Comparison of ENCODE assay signal across 19 cellular contexts in genomic region chr3:183393625-183394024, GRCh38. TPM values are rescaled to one million over a fixed set of nuclear protein-coding genes. Genes with fewer than 3 reads are reported as not detected.
A peak's percentile ranks its signal among the peaks of the same experiment; 100 is the strongest.
DNase-seq lines count a peak whose midpoint lies in the region; ATAC-seq, FAIRE-seq and TF ChIP-seq lines count a peak whose summit lies in the region.
"Had no signal": no experiment of that assay in that cellular context is flagged by ENCODE, and none has a peak within 500 bp of the region (broad histone marks: within the 10 kb centered on the region; RNA-seq: fewer than 3 reads in every experiment).

No MANE protein-coding gene starts in this region.

- intact Hi-C loops in K562 (cut with micrococcal nuclease) (loop anchor here (5.0 kb wide), 2 partner anchors 54 to 374 kb away; no protein-coding TSS in a partner anchor), MCF 10A (cut with micrococcal nuclease) (no loop called here)

- CTCF ChIA-PET in K562 (lab: Yijun Ruan, JAX; ENCODE audit: low intra/inter-chr PET ratio): no interaction called here
- CTCF ChIA-PET in MCF 10A (lab: Yijun Ruan, JAX): no interaction called here

- H4K5ac ChIP-seq in H9 (ENCODE audit: insufficient read length, low read depth, low read length) (no peak overlapping the region), mesendoderm (ENCODE audit: low read length) (no peak overlapping the region)

- H3K9me3 Mint-ChIP-seq in H9: no peaks in the 10 kb centered on the region
- no peaks in the 10 kb centered on the region for H3K9me3 Mint-ChIP-seq in MCF 10A (ENCODE audit: unreplicated experiment)

- no peaks in the 10 kb centered on the region for H3K23me2 ChIP-seq in H9 (ENCODE audit: insufficient read length, low read depth, low read length, poor library complexity, severe bottlenecking)

- H3K36me3 Mint-ChIP-seq in H9 (ENCODE audit: insufficient read depth in 1 of 3, low read depth in 3 of 3) (peaks cover 0 to 7% (median under 1%) of the 10 kb centered on the region in 3 experiments; a peak in 2 of 7 replicates), MCF 10A (ENCODE audit: insufficient read depth, unreplicated experiment) (no peaks in the 10 kb centered on the region)

- 0 out of 2 replicates have a peak, but pooled peaks cover 2% of the 10 kb centered on the region for H3K79me2 ChIP-seq in H9 (ENCODE audit: insufficient read depth, low read length)
- H3K79me2 ChIP-seq in K562 (ENCODE audit: control insufficient read depth, insufficient read depth, low read length): no peaks in the 10 kb centered on the region
- no peaks in the 10 kb centered on the region for H3K79me2 ChIP-seq in mesendoderm (ENCODE audit: control insufficient read depth, insufficient read depth, low read length)

- no peak overlapping the region for H2BK120ac ChIP-seq in H9 (ENCODE audit: low read depth, low read length, poor library complexity, severe bottlenecking)
- H2BK120ac ChIP-seq in mesendoderm (ENCODE audit: low read depth, low read length): no peak overlapping the region

- H3K18ac ChIP-seq in H9 (ENCODE audit: insufficient read length, low read depth, low read length) (no peak overlapping the region), mesendoderm (ENCODE audit: low read length) (no peak overlapping the region)

- BruUV-seq in K562 (replicated peaks; lab: Mats Ljungman, UMichigan): no TSS peak
- no TSS peak for BruUV-seq in MCF 10A (replicated peaks; lab: Mats Ljungman, UMichigan)

- no peaks in the 10 kb centered on the region for H3K27me3 Mint-ChIP-seq in H9 (ENCODE audit: low read depth)
- no peaks in the 10 kb centered on the region for H3K27me3 Mint-ChIP-seq in MCF 10A (ENCODE audit: insufficient read depth, unreplicated experiment)

- H3K79me1 ChIP-seq in H9 (ENCODE audit: insufficient read depth, low read depth, low read length, poor library complexity, severe bottlenecking) (no peaks in the 10 kb centered on the region), mesendoderm (ENCODE audit: low read length) (no peaks in the 10 kb centered on the region)

- H3K27me3 ChIP-seq in BE2C (no peaks in the 10 kb centered on the region), H9 (ENCODE audit: insufficient read depth, low read length) (no peaks in the 10 kb centered on the region), K562 (ENCODE audit: control insufficient read depth in 2 of 2, insufficient read depth in 2 of 2, low read length in 2 of 2) (no peaks in the 10 kb centered on the region), mesendoderm (ENCODE audit: insufficient read depth, low read length, poor library complexity) (no peaks in the 10 kb centered on the region)

- H2AK5ac ChIP-seq in H9 (ENCODE audit: insufficient read length, low read length) (no peak overlapping the region), mesendoderm (ENCODE audit: low read length) (no peak overlapping the region)

- H3K4me1 Mint-ChIP-seq in H9 (peaks cover 30 to 36% of the 10 kb centered on the region in 2 experiments), MCF 10A (ENCODE audit: insufficient read depth, unreplicated experiment) (no peaks in the 10 kb centered on the region)

- POLR2A ChIA-PET in K562 (lab: Yijun Ruan, JAX): no interaction called here
- POLR2A ChIA-PET in MCF 10A (lab: Yijun Ruan, JAX): no interaction called here

- H3K14ac ChIP-seq in H9 (ENCODE audit: insufficient read depth, low read length): no peak overlapping the region

- peak; percentile 93 for DNase-seq in BE2C
- no peak for DNase-seq in H9
- DNase-seq in K562 (ENCODE audit: extremely low read depth in 1 of 4, low spot score in 3 of 4): no peak
- DNase-seq in mesendoderm: peak; percentile 42
- no peak for DNase-seq in MCF 10A (ENCODE audit: unreplicated experiment)
- no peak for DNase-seq in OCI-M1 (lab: John Stamatoyannopoulos, UW)
- no peak for DNase-seq in activated T-cell treated with anti-CD3 and anti-CD28 coated beads, Interleukin-2, amount 50 U/mL, for 1 hour
- DNase-seq: ACHN, AML-193, COR-L47, EL, Karpas-422, MM.1S, NCI-H1092 treated with DMSO at 0.1 percent for 48 hours, NCI-H1694 treated with DMSO at 0.1 percent for 48 hours, NCI-H2171 treated with DMSO at 0.1 percent for 48 hours, NCI-H82 had no signal

- no peak overlapping the region; a peak in 1 of 5 replicates for H3K4me3 Mint-ChIP-seq in H9
- H3K4me3 Mint-ChIP-seq in MCF 10A (ENCODE audit: unreplicated experiment): no peak overlapping the region

- H4K20me1 ChIP-seq in H9 (ENCODE audit: control insufficient read depth, insufficient read depth, insufficient read length): no peaks in the 10 kb centered on the region
- no peaks in the 10 kb centered on the region for H4K20me1 ChIP-seq in K562 (replicated peaks; ENCODE audit: control insufficient read depth, insufficient read depth, low read length)

- no peak overlapping the region for H3K23ac ChIP-seq in H9 (ENCODE audit: insufficient read length, low read depth, low read length)
- no peak overlapping the region for H3K23ac ChIP-seq in mesendoderm (ENCODE audit: low read length)

- H3K27ac Mint-ChIP-seq in H9 (peak overlapping the region in 1 of 3 experiments; percentile 8; a peak in 1 of 7 replicates), MCF 10A (ENCODE audit: low read depth, unreplicated experiment) (no peak overlapping the region)

- 0 out of 2 replicates have a peak overlapping the region, but pooled peaks have one; percentile 28 for H2BK15ac ChIP-seq in H9 (ENCODE audit: low read depth, low read length)
- H2BK15ac ChIP-seq in mesendoderm (replicated peaks; ENCODE audit: low read depth): no peak overlapping the region

- H3K36me3 ChIP-seq in BE2C: no peaks in the 10 kb centered on the region
- no peaks in the 10 kb centered on the region for H3K36me3 ChIP-seq in K562 (ENCODE audit: control insufficient read depth, insufficient read depth, low read length)
- H3K36me3 ChIP-seq in mesendoderm (ENCODE audit: control insufficient read depth, insufficient read depth, low read length): no peaks in the 10 kb centered on the region

- H3K4ac ChIP-seq in H9 (ENCODE audit: low read depth, low read length) (no peak overlapping the region), mesendoderm (ENCODE audit: low read depth, low read length) (no peak overlapping the region)

- no peak overlapping the region for H2BK20ac ChIP-seq in H9 (ENCODE audit: low read depth, low read length, poor library complexity, severe bottlenecking)

- TF ChIP-seq EP300 in K562 (IDR thresholded peaks at IDR 0.05; ENCODE audit: low read length): no peak

- in situ Hi-C loops in K562 (cut with MboI): loop anchor here (5.0 kb wide), 1 partner anchor 271 kb away; no protein-coding TSS in a partner anchor

- no peak overlapping the region for H4K91ac ChIP-seq in H9 (ENCODE audit: insufficient read length, low read depth, low read length)

- no peaks in the 10 kb centered on the region for H3K9me1 ChIP-seq in K562 (ENCODE audit: control insufficient read depth, insufficient read depth, low read length)

- no peak for TF ChIP-seq RAD21 in K562 (CRISPR knock-in tag; conservative IDR thresholded peaks at IDR 0.05 in 1 of 2, IDR thresholded peaks at IDR 0.05 in 1 of 2)

- H3K4me1 ChIP-seq in BE2C (peaks cover 38% of the 10 kb centered on the region), H9 (ENCODE audit: insufficient read depth, low read length) (no peaks in the 10 kb centered on the region), K562 (replicated peaks in 1 of 2; ENCODE audit: control insufficient read depth in 2 of 2, insufficient read depth in 2 of 2, low read length in 2 of 2) (peaks cover 0 to 14% of the 10 kb centered on the region in 2 experiments; a peak in 2 of 5 replicates), mesendoderm (ENCODE audit: control insufficient read depth, low read depth, low read length) (peaks cover 7% of the 10 kb centered on the region)

- H3K9ac ChIP-seq in H9 (ENCODE audit: extremely low read depth, insufficient read length, low read length) (no peak overlapping the region), K562 (ENCODE audit: insufficient read depth in 1 of 2, low read depth in 2 of 2, low read length in 2 of 2) (peak overlapping the region in 1 of 2 experiments; percentile 42; a peak in 1 of 4 replicates), mesendoderm (ENCODE audit: low read length) (no peak overlapping the region)

- no peak overlapping the region for H3K27ac ChIP-seq in H9 (ENCODE audit: insufficient read length, low read depth, low read length)
- H3K27ac ChIP-seq in K562 (ENCODE audit: extremely low read depth, low read depth, low read length): no peak overlapping the region
- H3K27ac ChIP-seq in mesendoderm (ENCODE audit: low read depth, low read length): no peak overlapping the region

- H2AFZ ChIP-seq in H9 (ENCODE audit: low read length) (no peak overlapping the region), K562 (ENCODE audit: low read depth, low read length) (no peak overlapping the region)

- WGBS in H9 (ENCODE audit: extremely low coverage, insufficient read length, low lambda C conversion rate): no CpG with 5 or more reads among the region's 4 CpGs
- 60% methylated on average over 4 of the region's 4 CpGs for WGBS in K562 (ENCODE audit: insufficient coverage, low coverage, missing lambda C conversion rate)
- WGBS in mesendoderm (ENCODE audit: extremely low coverage, insufficient coverage, low lambda C conversion rate): no CpG with 5 or more reads among the region's 4 CpGs

- H3K4me2 ChIP-seq in H9 (ENCODE audit: insufficient read depth, insufficient read length, low read length): no peak overlapping the region
- no peak overlapping the region for H3K4me2 ChIP-seq in K562 (ENCODE audit: insufficient read depth, low read length)
- no peak overlapping the region for H3K4me2 ChIP-seq in mesendoderm (ENCODE audit: low read length)

- H3K9me3 ChIP-seq in BE2C: no peaks in the 10 kb centered on the region
- H3K9me3 ChIP-seq in H9 (ENCODE audit: control insufficient read depth, low read depth, low read length): no peaks in the 10 kb centered on the region
- H3K9me3 ChIP-seq in K562 (replicated peaks; ENCODE audit: control insufficient read depth, insufficient read depth, low read depth, low read length): no peaks in the 10 kb centered on the region

- TF ChIP-seq POLR2A in K562 (conservative IDR thresholded peaks at IDR 0.05): no peak

- H3K56ac ChIP-seq in H9 (ENCODE audit: insufficient read length, low read depth, low read length) (no peak overlapping the region), mesendoderm (ENCODE audit: low read length) (no peak overlapping the region)

- H2BK5ac ChIP-seq in H9 (ENCODE audit: insufficient read length, low read length) (no peak overlapping the region), mesendoderm (ENCODE audit: low read length) (no peak overlapping the region)

- H3K4me3 ChIP-seq in BE2C (ENCODE audit: low read depth, low read length): peak overlapping the region; percentile 22
- H3K4me3 ChIP-seq in K562: no peak overlapping the region
- H3K4me3 ChIP-seq in mesendoderm (ENCODE audit: low read length): no peak overlapping the region

- no peak; the same call in 1 of the 2 replicates for TF ChIP-seq CTCF in BE2C (IDR thresholded peaks at IDR 0.05; ENCODE audit: low read depth, low read length)
- TF ChIP-seq CTCF in H9 (conservative IDR thresholded peaks at IDR 0.05): no peak
- no peak for TF ChIP-seq CTCF in K562 (IDR thresholded peaks at IDR 0.05 in 2 of 3, conservative IDR thresholded peaks at IDR 0.05 in 1 of 3; ENCODE audit: insufficient read depth in 2 of 3, low read depth in 1 of 3, low read length in 3 of 3)
- no peak for TF ChIP-seq CTCF in MCF 10A (IDR thresholded peaks at IDR 0.05; ENCODE audit: unreplicated experiment)

- H4K8ac ChIP-seq in H9 (replicated peaks; ENCODE audit: insufficient read length, low read depth, low read length): no peak overlapping the region
- H4K8ac ChIP-seq in mesendoderm (ENCODE audit: low read depth, low read length): no peak overlapping the region

- no peak overlapping the region for H2BK12ac ChIP-seq in H9 (ENCODE audit: insufficient read length, low read depth, low read length)

- H3T11ph ChIP-seq in H9 (ENCODE audit: low read length): no peak overlapping the region

- FAIRE-seq in K562 (lab: Jason Lieb, UNC): no peak
- FAIRE-seq: H54 had no signal

- ATAC-seq in K562: peak; percentile 68

RNA-seq across cellular contexts. Expression of gene MCF2L2, which starts 34.8 kb away (rescaled TPM):
- polyA plus RNA-seq in BE2C (2012; ENCODE audit: insufficient read depth, insufficient read length, low read depth): 4.8 TPM
- total RNA-seq in H9 (2021): 5.5 and 6.4 TPM in 2 replicates
- total RNA-seq in K562 (2011; cell fraction: chromatin; rRNA removed; ENCODE audit: low replicate concordance): 13.3 and 24.4 TPM in 2 replicates
- total RNA-seq in K562 (2011; cell fraction: nucleolus; rRNA removed): 6.2 and 7.6 TPM in 2 replicates
- 10.5 and 17.4 TPM in 2 replicates for total RNA-seq in K562 (2011; cell fraction: nucleoplasm; rRNA removed)
- total RNA-seq in K562 (2014; rRNA removed): 3.0 and 3.3 TPM in 2 replicates
- 2.9 and 3.4 TPM in 2 replicates for total RNA-seq in K562 (2014; rRNA removed; fragmentation: Illumina TruSeq; extraction: Trizol)
- 3.0 TPM in 2 replicates for total RNA-seq in K562 (2015; rRNA removed; fragmentation: Illumina TruSeq; extraction: Trizol)
- total RNA-seq in K562 (2021): 2.1 and 3.2 TPM in 2 replicates
- polyA plus RNA-seq in K562 (2011; rRNA removed): 4.1 and 4.9 TPM in 2 replicates
- 0.98 and 1.7 TPM in 2 replicates for polyA plus RNA-seq in K562 (2011; cell fraction: cytosol; rRNA removed)
- 10.3 and 11.7 TPM in 2 replicates for polyA plus RNA-seq in K562 (2011; cell fraction: nucleus; rRNA removed)
- polyA plus RNA-seq in K562 (2012): 1.8 and 5.4 TPM in 2 replicates
- polyA plus RNA-seq in K562 (2014; fragmentation: Illumina TruSeq; extraction: Trizol): 1.7 and 1.9 TPM in 2 replicates
- under 1 TPM; 0.56 to 0.96 TPM for polyA plus RNA-seq in K562 (2014; fragmentation: Nextera tagmentation; extraction: Ambion mirVana)
- 3.9 and 4.2 TPM in 2 replicates for polyA plus RNA-seq in K562 (2014; rRNA removed)
- polyA minus RNA-seq in K562 (2011; rRNA and poly(A)+ RNA removed): 5.9 and 7.3 TPM in 2 replicates
- polyA minus RNA-seq in K562 (2011; cell fraction: cytosol; rRNA and poly(A)+ RNA removed): 3.1 and 5.7 TPM in 2 replicates
- 6.2 and 8.6 TPM in 2 replicates for polyA minus RNA-seq in K562 (2011; cell fraction: nucleus; rRNA and poly(A)+ RNA removed)
- 1.6 TPM for polyA plus RNA-seq in mesendoderm (2013, experiment 1 of 2)
- 1.8 TPM for polyA plus RNA-seq in mesendoderm (2013, experiment 2 of 2)
- total RNA-seq in MCF 10A (2022): 2.6 and 3.4 TPM in 2 replicates
- total RNA-seq: HT-29 had no signal

Comparison
In these comparisons a context has a peak if more than half of its experiments do, and no peak if none do; other contexts are left out.
1. DNase-seq: peak in BE2C (single experiment) and mesendoderm (single experiment); none in H9 (single experiment), K562 (0 of 4), MCF 10A (single experiment), OCI-M1 (single experiment) and activated T-cell treated with anti-CD3 and anti-CD28 coated beads, Interleukin-2, amount 50 U/mL, for 1 hour (single experiment).